In the genomic region with DNA sequence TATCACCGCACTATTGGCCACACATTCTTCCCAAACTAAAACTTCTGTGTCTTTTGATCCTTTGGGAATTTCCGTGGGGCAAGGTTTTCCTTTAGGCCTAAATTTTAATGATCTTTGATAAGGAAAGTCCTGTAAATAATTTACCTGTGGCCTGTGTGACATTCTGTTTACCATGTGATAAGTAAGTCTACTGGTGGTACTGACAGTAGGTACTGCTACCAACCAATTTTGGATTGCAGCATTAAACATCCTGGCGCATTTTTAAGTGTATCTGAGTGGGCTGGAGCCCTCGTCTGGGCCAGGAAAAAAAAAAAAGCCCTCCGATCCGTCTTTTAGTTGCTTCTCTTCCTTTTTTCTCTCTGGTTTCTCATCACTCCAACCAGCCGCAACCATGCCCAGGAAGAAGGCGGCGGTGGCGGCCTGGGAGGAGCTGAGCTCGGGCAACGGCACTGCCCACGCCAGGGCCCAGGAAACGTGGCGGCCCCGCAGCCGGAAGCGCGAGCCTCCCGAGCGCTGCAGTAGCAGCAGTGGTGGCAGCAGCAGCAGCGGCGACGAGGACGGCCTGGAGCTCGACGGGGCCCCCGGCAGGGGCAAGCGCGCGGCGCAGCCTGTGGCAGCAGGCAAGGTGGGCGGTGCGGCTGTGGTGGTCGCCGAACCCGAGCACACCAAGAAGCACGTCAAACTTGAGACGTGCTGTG, we compare ENCODE assay signal across 9 cellular contexts. TPM values are rescaled to one million over a fixed set of nuclear protein-coding genes. Genes with fewer than 3 reads are reported as not detected.
DNase-seq lines count a peak whose midpoint lies in the region; ATAC-seq and TF ChIP-seq lines count a peak whose summit lies in the region.
"Had no signal": no experiment of that assay in that cellular context is flagged by ENCODE, and none has a peak within 500 bp of the region (broad histone marks: within the 10 kb centered on the region; RNA-seq: fewer than 3 reads in every experiment).

No MANE protein-coding gene starts in this region.

- in situ Hi-C loops in gastrocnemius medialis (cut with MboI; ENCODE audit: low sequenced_read_pairs in 4 of 4): no loop called here

- intact Hi-C loops in gastrocnemius medialis (cut with DNase I; ENCODE audit: low total_unique reads): no loop called here

- H3K4me1 ChIP-seq in mucosa of stomach (ENCODE audit: control insufficient read depth, insufficient read depth, low read length) (peaks cover 8% of the 10 kb centered on the region), thoracic aorta (ENCODE audit: control insufficient read depth in 1 of 2, low read depth in 2 of 2) (no peaks in the 10 kb centered on the region), gastrocnemius medialis (no peaks in the 10 kb centered on the region)

- no peak overlapping the region for H3K27ac ChIP-seq in thoracic aorta
- no peak overlapping the region for H3K27ac ChIP-seq in gastrocnemius medialis

- H3K27me3 ChIP-seq in mucosa of stomach (ENCODE audit: control insufficient read depth, insufficient read depth, low read length): no peaks in the 10 kb centered on the region
- H3K27me3 ChIP-seq in thoracic aorta (replicated peaks; ENCODE audit: insufficient read depth): no peaks in the 10 kb centered on the region
- H3K27me3 ChIP-seq in gastrocnemius medialis: no peaks in the 10 kb centered on the region

- H3K9ac ChIP-seq in mucosa of stomach (ENCODE audit: low read length): peak overlapping the region; percentile 28

- no peak for TF ChIP-seq POLR2A in gastrocnemius medialis (IDR thresholded peaks at IDR 0.05)

- no peak overlapping the region for H3K4me3 ChIP-seq in mucosa of stomach (ENCODE audit: low read length)
- peak overlapping the region; percentile 52 for H3K4me3 ChIP-seq in thoracic aorta
- H3K4me3 ChIP-seq in gastrocnemius medialis: no peak overlapping the region

- peak; percentile 55 for DNase-seq in activated CD4-positive, alpha-beta T cell treated with anti-CD3 and anti-CD28 coated beads for 48 hours
- no peak for DNase-seq in activated CD4-positive, alpha-beta T cell treated with anti-CD3 and anti-CD28 coated beads, Interleukin-2, amount 50 U/mL, for 1 hour
- DNase-seq in activated effector memory CD4-positive, alpha-beta T cell treated with anti-CD3 and anti-CD28 coated beads, Interleukin-2, amount 50 U/mL, for 16 hours: peak; percentile 80
- DNase-seq in thoracic aorta (ENCODE audit: low spot score): no peak
- DNase-seq in HCEC 1CT: no peak
- no peak for DNase-seq in NCI-H510A (lab: John Stamatoyannopoulos, UW)
- DNase-seq in gastrocnemius medialis: no peak

- no peaks in the 10 kb centered on the region for H3K9me3 ChIP-seq in mucosa of stomach (ENCODE audit: control insufficient read depth, low read length)
- no peaks in the 10 kb centered on the region for H3K9me3 ChIP-seq in thoracic aorta
- H3K9me3 ChIP-seq in gastrocnemius medialis: no peaks in the 10 kb centered on the region

- H3K36me3 ChIP-seq in mucosa of stomach (ENCODE audit: control insufficient read depth, insufficient read depth, low read length): no peaks in the 10 kb centered on the region
- H3K36me3 ChIP-seq in thoracic aorta: no peaks in the 10 kb centered on the region
- H3K36me3 ChIP-seq in gastrocnemius medialis: no peaks in the 10 kb centered on the region

- TF ChIP-seq CTCF in thoracic aorta (IDR thresholded peaks at IDR 0.05) (no peak), gastrocnemius medialis (IDR thresholded peaks at IDR 0.05 in 4 of 5, conservative IDR thresholded peaks at IDR 0.05 in 1 of 5) (no peak)

- no peak for ATAC-seq in thoracic aorta (ENCODE audit: insufficient number of reproducible peaks, low FRiP score, low read depth)
- ATAC-seq in gastrocnemius medialis: no peak

RNA-seq across cellular contexts. Expression of gene ASRGL1, which starts 33.6 kb away (rescaled TPM):
- total RNA-seq in thoracic aorta (10 to 100 TPM; 20.2 to 39.7 TPM), gastrocnemius medialis (10 to 100 TPM in 2 of 4 donors, 1 to 10 TPM in 2; 6.4 to 24.6 (median 8.7) TPM)
- total RNA-seq: LHCN-M2 had no signal

RNA-seq across cellular contexts. Expression of gene SCGB1A1, which starts 47.9 kb away (rescaled TPM):
- total RNA-seq in thoracic aorta (not detected), gastrocnemius medialis (not detected)
- total RNA-seq: LHCN-M2 had no signal

Comparison
In these comparisons a context has a peak if more than half of its experiments do, and no peak if none do; other contexts are left out.
1. DNase-seq: peak in activated CD4-positive, alpha-beta T cell treated with anti-CD3 and anti-CD28 coated beads for 48 hours (single experiment) and activated effector memory CD4-positive, alpha-beta T cell treated with anti-CD3 and anti-CD28 coated beads, Interleukin-2, amount 50 U/mL, for 16 hours (single experiment); none in activated CD4-positive, alpha-beta T cell treated with anti-CD3 and anti-CD28 coated beads, Interleukin-2, amount 50 U/mL, for 1 hour (single experiment), thoracic aorta (single experiment), HCEC 1CT (single experiment), NCI-H510A (single experiment) and gastrocnemius medialis (0 of 2).